Comparison of ENCODE assay signal across 21 cellular contexts in genomic region chr9:37596504-37596903, GRCh38. TPM values are rescaled to one million over a fixed set of nuclear protein-coding genes. Genes with fewer than 3 reads are reported as not detected.
DNase-seq lines count a peak whose midpoint lies in the region; ATAC-seq, FAIRE-seq and TF ChIP-seq lines count a peak whose summit lies in the region.
"Had no signal": no experiment of that assay in that cellular context is flagged by ENCODE, and none has a peak within 500 bp of the region (broad histone marks: within the 10 kb centered on the region; RNA-seq: fewer than 3 reads in every experiment).

No MANE protein-coding gene starts in this region.

- TF ChIP-seq CTCF in bronchial epithelial cell (IDR thresholded peaks at IDR 0.05; ENCODE audit: insufficient read depth, low read length, severe bottlenecking): no peak

- ATAC-seq in GM18867 (IDR thresholded peaks at IDR 0.05; ENCODE audit: unreplicated experiment): no peak

- no peaks in the 10 kb centered on the region for H3K27me3 ChIP-seq in bronchial epithelial cell (ENCODE audit: control insufficient read depth, insufficient read depth, low read length)
- H3K27me3 ChIP-seq: BLaER1 had no signal

- no peak for FAIRE-seq in bronchial epithelial cell (lab: Jason Lieb, UNC)
- FAIRE-seq: G401.6 had no signal

- H3K36me3 ChIP-seq in bronchial epithelial cell (ENCODE audit: control insufficient read depth, insufficient read depth, low read length): no peaks in the 10 kb centered on the region
- H3K36me3 ChIP-seq: BLaER1 had no signal

- DNase-seq in EL: peak; percentile 42
- peak; percentile 3 for DNase-seq in LoVo (ENCODE audit: low spot score)
- DNase-seq in bronchial epithelial cell (ENCODE audit: low read depth): peak; percentile 61
- DNase-seq in kidney tubule cell (ENCODE audit: low spot score): peak; percentile 33
- no peak for DNase-seq in HT-29 (ENCODE audit: low spot score)
- DNase-seq in stimulated activated CD4-positive, alpha-beta T cell treated with anti-CD3 and anti-CD28 coated beads, Interleukin-2, amount 100 ng/mL, for 48 hours: no peak
- DNase-seq: CD4-positive, CD25-positive, alpha-beta regulatory T cell; DMS153; DND-41; H7; NCI-H1092 treated with DMSO at 0.1 percent for 48 hours; NCI-H1436 treated with DMSO at 0.1 percent for 48 hours; NCI-H187 treated with DMSO at 0.1 percent for 48 hours; NCI-H2171 treated with DMSO at 0.1 percent for 48 hours; NCI-H774; SHP77; T-helper 1 cell had no signal

- no peak overlapping the region for H3K4me3 ChIP-seq in bronchial epithelial cell (ENCODE audit: low read depth, low read length)
- H3K4me3 ChIP-seq: BLaER1 had no signal

RNA-seq across cellular contexts. Expression of gene TOMM5, which starts 4.1 kb away (rescaled TPM):
- total RNA-seq in bronchial epithelial cell: 108 and 126 TPM in 2 replicates
- total RNA-seq in HT-29 (2014; rRNA removed; shearing (Covaris generic)): 215 and 224 TPM in 2 replicates

RNA-seq across cellular contexts. Expression of gene FBXO10, which starts 20.3 kb away (rescaled TPM):
- 3.7 and 5.5 TPM in 2 replicates for total RNA-seq in bronchial epithelial cell
- 3.4 and 7.4 TPM in 2 replicates for total RNA-seq in HT-29 (2014; rRNA removed; shearing (Covaris generic))

RNA-seq across cellular contexts. Expression of gene FRMPD1, which starts 54.2 kb away (rescaled TPM):
- under 0.01 TPM in 1 of 2 replicates, not detected in the other for total RNA-seq in bronchial epithelial cell
- total RNA-seq in HT-29 (2014; rRNA removed; shearing (Covaris generic)): not detected in 2 replicates
- total RNA-seq: CD4-positive, CD25-positive, alpha-beta regulatory T cell; RPMI7951 had no signal

Comparison
In these comparisons a context has a peak if more than half of its experiments do, and no peak if none do; other contexts are left out.
1. DNase-seq: peak in EL (single experiment), LoVo (single experiment), bronchial epithelial cell (single experiment) and kidney tubule cell (single experiment); none in HT-29 (single experiment) and stimulated activated CD4-positive, alpha-beta T cell treated with anti-CD3 and anti-CD28 coated beads, Interleukin-2, amount 100 ng/mL, for 48 hours (0 of 2).